Comparison of ENCODE assay signal across 21 cellular contexts in genomic region chr12:92905258-92905810, GRCh38.
"Had no signal": no experiment of that assay in that cellular context is flagged by ENCODE, and none has a peak within 500 bp of the region (broad histone marks: within the 10 kb centered on the region; RNA-seq: fewer than 3 reads in every experiment).

No MANE protein-coding gene starts in this region.

- FAIRE-seq: islet of Langerhans, pancreas, small intestine had no signal

- H3K27ac Mint-ChIP-seq: activated T-helper 17 cell treated with anti-CD3 and anti-CD28 coated beads, Interleukin-2, amount 50 U/mL, for 72 hours; dendritic cell treated with granulocyte-macrophage colony-stimulating factor and Interleukin-4, amounts not matched to agents 40 ng/mL and 50 ng/mL, for 4 days; natural killer cell; type B pancreatic cell had no signal

- H3K27me3 Mint-ChIP-seq: activated T-helper 17 cell treated with anti-CD3 and anti-CD28 coated beads, Interleukin-2, amount 50 U/mL, for 72 hours; dendritic cell treated with granulocyte-macrophage colony-stimulating factor and Interleukin-4, amounts not matched to agents 40 ng/mL and 50 ng/mL, for 4 days; type B pancreatic cell had no signal

- ATAC-seq: activated T-helper 17 cell treated with anti-CD3 and anti-CD28 coated beads, Interleukin-2, amount 50 U/mL, for 72 hours; left cardiac atrium; natural killer cell; pancreas; right lobe of liver had no signal

- DNase-seq: activated CD4-positive, alpha-beta T cell treated with anti-CD3 and anti-CD28 coated beads for 1 hour; activated CD8-positive, alpha-beta memory T cell treated with anti-CD3 and anti-CD28 coated beads, Interleukin-2, amount 50 U/mL, for 4 hours; activated naive CD4-positive, alpha-beta T cell treated with Interleukin-2 at 50 U/mL for 16 hours; amygdala; effector memory CD4-positive, alpha-beta T cell; esophagus squamous epithelium; left cardiac atrium; mesenchymal stem cell; natural killer cell; pancreas; right lobe of liver; small intestine; stimulated activated CD4-positive, alpha-beta T cell treated with anti-CD3 and anti-CD28 coated beads, Interleukin-15, amount 100 ng/mL, for 24 hours; stimulated activated CD4-positive, alpha-beta T cell treated with anti-CD3 and anti-CD28 coated beads, Interleukin-2, amount 100 ng/mL, for 48 hours; stomach; T-helper 2 cell; WERI-Rb-1 had no signal

- H3K36me3 Mint-ChIP-seq: natural killer cell had no signal

- H3K4me3 Mint-ChIP-seq: activated T-helper 17 cell treated with anti-CD3 and anti-CD28 coated beads, Interleukin-2, amount 50 U/mL, for 72 hours; dendritic cell treated with granulocyte-macrophage colony-stimulating factor and Interleukin-4, amounts not matched to agents 40 ng/mL and 50 ng/mL, for 4 days; natural killer cell; type B pancreatic cell had no signal

- H3K9me3 Mint-ChIP-seq: activated T-helper 17 cell treated with anti-CD3 and anti-CD28 coated beads, Interleukin-2, amount 50 U/mL, for 72 hours; dendritic cell treated with granulocyte-macrophage colony-stimulating factor and Interleukin-4, amounts not matched to agents 40 ng/mL and 50 ng/mL, for 4 days; natural killer cell; type B pancreatic cell had no signal
